Comparison of ENCODE assay signal across 23 cellular contexts in genomic region chr1:67614511-67614934, GRCh38.
DNase-seq lines count a peak whose midpoint lies in the region; ATAC-seq and TF ChIP-seq lines count a peak whose summit lies in the region.
"Had no signal": no experiment of that assay in that cellular context is flagged by ENCODE, and none has a peak within 500 bp of the region (broad histone marks: within the 10 kb centered on the region; RNA-seq: fewer than 3 reads in every experiment).

No MANE protein-coding gene starts in this region.

- no peaks in the 10 kb centered on the region for H3K36me3 ChIP-seq in skeletal muscle tissue (ENCODE audit: control insufficient read depth in 3 of 3, insufficient read depth in 3 of 3, low read length in 3 of 3)
- H3K36me3 ChIP-seq: ascending aorta, lower lobe of right lung, tibial nerve had no signal

- DNase-seq in NK-92 treated with Interleukin-12 subunit alpha and Interleukin-12 subunit beta, amount 100 ng/mL, for 24 hours (lab: John Stamatoyannopoulos, UW): peak; percentile 5
- no peak for DNase-seq in NK-92 (lab: John Stamatoyannopoulos, UW; ENCODE audit: unreplicated experiment)
- DNase-seq in RPMI7951 (ENCODE audit: low read depth): peak; percentile 68
- peak; percentile 72 for DNase-seq in fibroblast of mammary gland (ENCODE audit: low read depth)
- DNase-seq in NCI-H1105 (lab: John Stamatoyannopoulos, UW): no peak
- DNase-seq: activated CD4-positive, alpha-beta T cell treated with anti-CD3 and anti-CD28 coated beads for 4 hours; activated naive CD4-positive, alpha-beta T cell; C1 segment of cervical spinal cord; DMS 273 treated with DMSO at 0.1 percent for 48 hours; lower lobe of right lung; MM.1S; naive B cell; NCI-H187 treated with DMSO at 0.1 percent for 48 hours; NCI-H446 treated with DMSO at 0.1 percent for 48 hours; SK-N-SH; stimulated activated naive B cell treated with anti-CD40 and anti-IgM and Interleukin-4, amounts not matched to agents 10 μg/mL and 1 μg/mL and 100 μg/mL, for 72 hours; T1000 had no signal

- no peak overlapping the region for H3K4me3 ChIP-seq in fibroblast of mammary gland (ENCODE audit: control insufficient read depth, low read depth, low read length)
- no peak overlapping the region for H3K4me3 ChIP-seq in skeletal muscle tissue (ENCODE audit: low read length in 3 of 3)
- H3K4me3 ChIP-seq: ascending aorta, lower lobe of right lung, tibial nerve had no signal

- peak overlapping the region; percentile 6 for H3K27ac ChIP-seq in skeletal muscle tissue (ENCODE audit: low read depth, low read length)
- H3K27ac ChIP-seq: 22Rv1, lower lobe of right lung, tibial nerve had no signal

- ATAC-seq in HG03159 (IDR thresholded peaks at IDR 0.05; ENCODE audit: unreplicated experiment) (no peak), GM21360 (IDR thresholded peaks at IDR 0.05; ENCODE audit: unreplicated experiment) (no peak)
- ATAC-seq: lower lobe of right lung; stimulated activated naive B cell treated with anti-CD40 and anti-IgM and Interleukin-4, amounts not matched to agents 10 μg/mL and 1 μg/mL and 100 μg/mL, for 72 hours had no signal

- H3K4me1 ChIP-seq in skeletal muscle tissue (ENCODE audit: control insufficient read depth in 3 of 3, insufficient read depth in 3 of 3, low read length in 3 of 3): peaks cover 9 to 30% (median 20%) of the 10 kb centered on the region in 3 donors

- no peaks in the 10 kb centered on the region for H3K27me3 ChIP-seq in skeletal muscle tissue (ENCODE audit: control insufficient read depth in 3 of 3, insufficient read depth in 3 of 3, low read length in 3 of 3)
- H3K27me3 ChIP-seq: ascending aorta, tibial nerve had no signal

- no peaks in the 10 kb centered on the region for H3K9me3 ChIP-seq in skeletal muscle tissue (ENCODE audit: control insufficient read depth in 3 of 3, low read length in 3 of 3)
- H3K9me3 ChIP-seq: ascending aorta, lower lobe of right lung, SK-N-SH, tibial nerve had no signal

- TF ChIP-seq CTCF in fibroblast of mammary gland (conservative IDR thresholded peaks at IDR 0.05; ENCODE audit: control insufficient read depth, insufficient read depth, low read depth, low read length): no peak

- no peak overlapping the region for H3K9ac ChIP-seq in skeletal muscle tissue (ENCODE audit: low read depth in 1 of 3, low read length in 3 of 3)
- H3K9ac ChIP-seq: SK-N-SH had no signal

Comparison
In these comparisons a context has a peak if more than half of its experiments do, and no peak if none do; other contexts are left out.
1. DNase-seq: peak in NK-92 treated with Interleukin-12 subunit alpha and Interleukin-12 subunit beta, amount 100 ng/mL, for 24 hours (single experiment), RPMI7951 (single experiment) and fibroblast of mammary gland (single experiment); none in NK-92 (single experiment) and NCI-H1105 (single experiment).